Comparison of ENCODE assay signal across 8 cellular contexts in the genomic region with DNA sequence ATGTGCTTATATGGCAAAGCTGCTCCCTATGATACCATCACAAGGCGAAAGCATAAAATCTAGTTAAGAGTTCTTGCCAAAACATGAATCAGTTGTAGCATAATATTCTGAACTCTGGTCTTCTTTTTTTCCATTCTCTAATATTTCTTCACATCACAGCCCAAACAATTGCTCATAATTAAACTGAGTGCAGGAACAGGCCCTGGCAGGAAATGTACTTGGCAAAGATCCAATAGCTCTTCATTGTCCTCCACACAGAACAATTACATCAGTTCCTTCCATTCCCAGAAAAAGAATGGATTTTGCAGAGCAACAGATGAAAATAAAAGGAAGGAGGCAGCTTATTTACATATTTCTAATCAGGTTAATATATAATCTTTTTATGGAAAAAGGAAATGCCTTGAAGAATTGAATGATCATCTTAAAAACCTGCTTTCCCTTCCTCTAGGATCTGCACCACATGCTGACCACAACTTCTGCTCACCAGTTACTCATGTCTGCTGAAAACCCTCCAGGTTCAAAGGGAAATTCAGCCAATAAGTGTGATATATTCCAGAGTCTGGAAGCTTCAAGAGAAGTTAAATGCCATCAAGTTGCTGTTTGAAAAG.
A peak's percentile ranks its signal among the peaks of the same experiment; 100 is the strongest.
DNase-seq lines count a peak whose midpoint lies in the region; ATAC-seq, FAIRE-seq and TF ChIP-seq lines count a peak whose summit lies in the region.

No MANE protein-coding gene starts in this region.

- DNase-seq in BE2C: peak; percentile 49
- DNase-seq in HTR-8/SVneo (ENCODE audit: insufficient read length, low spot score): peak; percentile 37
- DNase-seq in PC-9: peak in 1 of 2 experiments; percentile 54
- DNase-seq in osteoblast (ENCODE audit: insufficient read length, low spot score, missing footprints): peak; percentile 53
- DNase-seq in HK-2 (ENCODE audit: unreplicated experiment): no peak
- no peak for DNase-seq in iPS-NIHi11 (ENCODE audit: low spot score)

- H3K4me1 ChIP-seq in BE2C (peaks cover 11% of the 10 kb centered on the region), PC-9 (replicated peaks; ENCODE audit: insufficient read depth) (peaks cover 20% of the 10 kb centered on the region), osteoblast (ENCODE audit: insufficient read depth, low read length) (peaks cover 25% of the 10 kb centered on the region)

- peaks cover 3% of the 10 kb centered on the region; the same call in 1 of the 2 replicates for H3K9me2 ChIP-seq in PC-9 (ENCODE audit: insufficient read depth)

- BruUV-seq in PC-9 (replicated peaks; lab: Mats Ljungman, UMichigan): no TSS peak

- no peak for FAIRE-seq in HTR-8/SVneo (lab: Jason Lieb, UNC)

- H2AFZ ChIP-seq in PC-9: peak overlapping the region; percentile 53; the same call in 1 of the 2 replicates
- no peak overlapping the region for H2AFZ ChIP-seq in osteoblast (ENCODE audit: low read length)

- H3K9me3 ChIP-seq in BE2C (no peaks in the 10 kb centered on the region), PC-9 (ENCODE audit: insufficient read depth, low read depth) (no peaks in the 10 kb centered on the region), osteoblast (ENCODE audit: low read depth, low read length) (no peaks in the 10 kb centered on the region)

- H3K36me3 ChIP-seq in BE2C: no peaks in the 10 kb centered on the region
- no peaks in the 10 kb centered on the region for H3K36me3 ChIP-seq in PC-9 (ENCODE audit: low read depth)
- no peaks in the 10 kb centered on the region for H3K36me3 ChIP-seq in osteoblast (ENCODE audit: insufficient read depth, low read length)

- peak overlapping the region; percentile 37 for H3K27ac ChIP-seq in PC-9
- peak overlapping the region; percentile 73 for H3K27ac ChIP-seq in osteoblast (ENCODE audit: low read depth, low read length)

- H3K4me3 ChIP-seq in BE2C (ENCODE audit: low read depth, low read length): peak overlapping the region; percentile 21; the same call in 1 of the 2 replicates
- H3K4me3 ChIP-seq in PC-9: no peak overlapping the region
- peak overlapping the region; percentile 34 for H3K4me3 ChIP-seq in osteoblast (ENCODE audit: insufficient read depth, low read length)

- CTCF ChIA-PET in PC-9 (lab: Charles Lee): interaction anchor here (1.0 to 1.1 kb wide), 2 partner anchors 222 to 532 kb away, joined by 3 read pairs; no protein-coding TSS in a partner anchor

- H4K20me1 ChIP-seq in PC-9 (ENCODE audit: insufficient read depth) (no peaks in the 10 kb centered on the region), osteoblast (ENCODE audit: insufficient read depth, low read length) (no peaks in the 10 kb centered on the region)

- ATAC-seq in GM21360 (IDR thresholded peaks at IDR 0.05; ENCODE audit: unreplicated experiment): peak; percentile 94
- ATAC-seq in esophagus mucosa: peak; percentile 89

- no peaks in the 10 kb centered on the region for H3K27me3 ChIP-seq in BE2C
- H3K27me3 ChIP-seq in PC-9 (ENCODE audit: insufficient read depth, low read depth): no peaks in the 10 kb centered on the region
- no peaks in the 10 kb centered on the region for H3K27me3 ChIP-seq in osteoblast (ENCODE audit: insufficient read depth, low read length)

- H3K79me2 ChIP-seq in PC-9 (ENCODE audit: low read depth) (no peaks in the 10 kb centered on the region), osteoblast (ENCODE audit: insufficient read depth, low read length) (no peaks in the 10 kb centered on the region)

- POLR2A ChIA-PET in PC-9 (lab: Charles Lee; ENCODE audit: unreplicated experiment): interaction anchor here (0.6 to 0.9 kb wide), 2 partner anchors 454 to 612 kb away, joined by 4 to 8 read pairs; no protein-coding TSS in a partner anchor

- peaks cover 14% of the 10 kb centered on the region; the same call in 1 of the 2 replicates for H3F3A ChIP-seq in PC-9 (ENCODE audit: insufficient read depth, low read depth)

- intact Hi-C loops in PC-9 (cut with micrococcal nuclease; ENCODE audit: unreplicated experiment): loop anchor here (5.0 to 10.0 kb wide), 2 partner anchors 84 to 222 kb away; no protein-coding TSS in a partner anchor

- TF ChIP-seq CTCF in BE2C (IDR thresholded peaks at IDR 0.05; ENCODE audit: low read depth, low read length) (no peak), PC-9 (conservative IDR thresholded peaks at IDR 0.05) (no peak), osteoblast (IDR thresholded peaks at IDR 0.05; ENCODE audit: extremely low read depth, low read depth, low read length) (no peak)

- H3K4me2 ChIP-seq in PC-9 (peak overlapping the region; percentile 58; the same call in 1 of the 2 replicates), osteoblast (ENCODE audit: insufficient read depth, low read length) (peak overlapping the region; percentile 75)

Comparison
In these comparisons a context has a peak if more than half of its experiments do, and no peak if none do; other contexts are left out.
1. DNase-seq: peak in BE2C (single experiment), HTR-8/SVneo (single experiment) and osteoblast (single experiment); none in HK-2 (single experiment) and iPS-NIHi11 (single experiment).